ENCODE assay signal across 8 cellular contexts in genomic region chr6:41278699-41279405, GRCh38. TPM values are rescaled to one million over a fixed set of nuclear protein-coding genes. Genes with fewer than 3 reads are reported as not detected.
DNase-seq lines count a peak whose midpoint lies in the region; TF ChIP-seq lines count a peak whose summit lies in the region.

No MANE protein-coding gene starts in this region.

- H3K4ac ChIP-seq in mesenchymal stem cell (ENCODE audit: low read depth in 1 of 2, low read length in 2 of 2): no peak overlapping the region

- H3K36me3 ChIP-seq in WERI-Rb-1 (no peaks in the 10 kb centered on the region), mesenchymal stem cell (ENCODE audit: control insufficient read depth in 1 of 2, insufficient read depth in 2 of 2, low read depth in 1 of 2, low read length in 2 of 2) (no peaks in the 10 kb centered on the region), ascending aorta (no peaks in the 10 kb centered on the region)

- WGBS in mesenchymal stem cell: 20% methylated on average over 9 of the region's 10 CpGs

- H2AFZ ChIP-seq in mesenchymal stem cell (ENCODE audit: low read depth, low read length): no peak overlapping the region

- no peaks in the 10 kb centered on the region for H3K79me1 ChIP-seq in mesenchymal stem cell (replicated peaks; ENCODE audit: low read length, poor library complexity, severe bottlenecking)

- H2BK15ac ChIP-seq in mesenchymal stem cell (ENCODE audit: low read depth, poor library complexity, severe bottlenecking): peak overlapping the region; percentile 38

- intact Hi-C loops in ascending aorta (cut with DNase I): no loop called here

- no peak overlapping the region for H3K23ac ChIP-seq in mesenchymal stem cell (ENCODE audit: low read length in 2 of 2)

- H3K27me3 ChIP-seq in WERI-Rb-1 (ENCODE audit: insufficient read depth, low read depth, severe bottlenecking) (peaks cover 31% of the 10 kb centered on the region), mesenchymal stem cell (ENCODE audit: control insufficient read depth in 1 of 2, insufficient read depth in 1 of 2, low read length in 2 of 2) (peaks cover 27 to 28% of the 10 kb centered on the region in 2 experiments), ascending aorta (no peaks in the 10 kb centered on the region)

- H3K4me1 ChIP-seq in mesenchymal stem cell (ENCODE audit: control insufficient read depth, insufficient read depth, low read depth, low read length) (no peaks in the 10 kb centered on the region), ascending aorta (no peaks in the 10 kb centered on the region)

- peak; percentile 65 for DNase-seq in activated gamma-delta T cell treated with Interleukin-2 at 50 U/mL for 16 hours
- DNase-seq in activated gamma-delta T cell (lab: John Stamatoyannopoulos, UW): no peak
- peak; percentile 68 for DNase-seq in NCI-H2171 treated with DMSO at 0.1 percent for 48 hours (lab: John Stamatoyannopoulos, UW)
- DNase-seq in WERI-Rb-1: peak; percentile 88
- DNase-seq in cerebellar cortex (ENCODE audit: low spot score): peak; percentile 31
- peak; percentile 77 for DNase-seq in mesenchymal stem cell
- DNase-seq in stimulated activated CD8-positive, alpha-beta memory T cell treated with anti-CD3 and anti-CD28 coated beads, Interleukin-7, amount 100 ng/mL, for 24 hours (ENCODE audit: low read depth): peak; percentile 24
- no peak for DNase-seq in ascending aorta (ENCODE audit: low spot score in 2 of 2)

- no peak overlapping the region for H3K18ac ChIP-seq in mesenchymal stem cell (ENCODE audit: low read depth in 1 of 2, low read length in 2 of 2)

- H4K91ac ChIP-seq in mesenchymal stem cell (ENCODE audit: low read length): no peak overlapping the region

- H3K4me2 ChIP-seq in mesenchymal stem cell (ENCODE audit: low read length, poor library complexity, severe bottlenecking): no peak overlapping the region

- no peak overlapping the region for H2AK5ac ChIP-seq in mesenchymal stem cell (ENCODE audit: low read length, severe bottlenecking)

- TF ChIP-seq CTCF in WERI-Rb-1 (IDR thresholded peaks at IDR 0.05; ENCODE audit: low read depth, low read length) (peak; percentile 94), ascending aorta (IDR thresholded peaks at IDR 0.05) (peak in 1 of 3 experiments; percentile 26)

- H3K27ac ChIP-seq in WERI-Rb-1 (no peak overlapping the region), mesenchymal stem cell (ENCODE audit: low read length, poor library complexity, severe bottlenecking) (no peak overlapping the region), ascending aorta (no peak overlapping the region)

- H3K9me3 ChIP-seq in WERI-Rb-1 (ENCODE audit: severe bottlenecking) (no peaks in the 10 kb centered on the region), mesenchymal stem cell (ENCODE audit: control insufficient read depth, low read length) (no peaks in the 10 kb centered on the region), ascending aorta (no peaks in the 10 kb centered on the region)

- H3K14ac ChIP-seq in mesenchymal stem cell (ENCODE audit: low read length in 2 of 2): no peak overlapping the region

- no peak overlapping the region for H2BK120ac ChIP-seq in mesenchymal stem cell (ENCODE audit: low read depth, low read length)

- H3K4me3 ChIP-seq in WERI-Rb-1 (ENCODE audit: low read depth, low read length) (no peak overlapping the region), mesenchymal stem cell (ENCODE audit: insufficient read depth in 1 of 2, low read depth in 1 of 2, low read length in 2 of 2) (no peak overlapping the region), ascending aorta (no peak overlapping the region)

- H3K9ac ChIP-seq in mesenchymal stem cell (ENCODE audit: low read length): peak overlapping the region; percentile 38

- H2BK12ac ChIP-seq in mesenchymal stem cell (ENCODE audit: low read length in 2 of 2): no peak overlapping the region

- no peak overlapping the region for H2BK5ac ChIP-seq in mesenchymal stem cell (ENCODE audit: low read depth, low read length, poor library complexity, severe bottlenecking)

- no peak overlapping the region for H4K8ac ChIP-seq in mesenchymal stem cell (ENCODE audit: low read length)

RNA-seq across cellular contexts. Expression of gene TREM1, which starts 7.6 kb away (rescaled TPM):
- polyA plus RNA-seq in mesenchymal stem cell (2013, experiment 1 of 2): 5.2 TPM
- 5.7 TPM for polyA plus RNA-seq in mesenchymal stem cell (2013, experiment 2 of 2)
- total RNA-seq in ascending aorta: not detected

RNA-seq across cellular contexts. Expression of gene TREML4, which starts 50.7 kb away (rescaled TPM):
- not detected for polyA plus RNA-seq in mesenchymal stem cell (2013, experiment 1 of 2)
- polyA plus RNA-seq in mesenchymal stem cell (2013, experiment 2 of 2): not detected
- total RNA-seq in ascending aorta: not detected

RNA-seq across cellular contexts. Expression of gene NCR2, which starts 56.6 kb away (rescaled TPM):
- not detected for polyA plus RNA-seq in mesenchymal stem cell (2013, experiment 1 of 2)
- polyA plus RNA-seq in mesenchymal stem cell (2013, experiment 2 of 2): not detected
- total RNA-seq in ascending aorta: not detected

Comparison
In these comparisons a context has a peak if more than half of its experiments do, and no peak if none do; other contexts are left out.
1. DNase-seq: peak in activated gamma-delta T cell treated with Interleukin-2 at 50 U/mL for 16 hours (single experiment), NCI-H2171 treated with DMSO at 0.1 percent for 48 hours (single experiment), WERI-Rb-1 (single experiment), cerebellar cortex (single experiment), mesenchymal stem cell (single experiment) and stimulated activated CD8-positive, alpha-beta memory T cell treated with anti-CD3 and anti-CD28 coated beads, Interleukin-7, amount 100 ng/mL, for 24 hours (single experiment); none in activated gamma-delta T cell (single experiment) and ascending aorta (0 of 2).